ENCODE assay signal across 18 cellular contexts in the genomic region with DNA sequence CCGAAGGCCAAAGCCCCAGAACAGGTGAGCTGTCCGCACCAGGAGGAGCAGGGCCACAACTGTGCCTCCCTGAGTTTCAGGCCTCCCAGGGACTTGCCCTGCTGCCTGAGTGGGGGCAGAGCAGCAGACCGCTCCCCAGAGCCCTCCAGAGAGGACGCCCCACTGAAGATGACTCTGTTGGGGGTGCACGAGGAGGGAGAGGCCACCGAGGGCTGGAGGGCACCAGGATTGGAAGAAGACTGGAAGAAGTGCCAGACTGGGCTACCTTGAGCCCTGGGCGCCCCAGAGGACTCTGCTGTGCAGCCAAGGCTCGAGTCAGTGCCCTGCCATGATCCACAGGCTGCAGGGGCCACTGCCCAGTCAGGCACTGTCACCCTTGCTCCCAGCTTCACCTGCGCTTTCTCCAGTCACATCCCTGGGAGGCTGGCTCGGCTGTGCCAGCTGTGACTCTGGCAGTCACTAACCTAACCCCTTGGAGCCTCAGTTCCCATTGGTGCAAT. TPM values are rescaled to one million over a fixed set of nuclear protein-coding genes. Genes with fewer than 3 reads are reported as not detected.
DNase-seq lines count a peak whose midpoint lies in the region; ATAC-seq, FAIRE-seq and TF ChIP-seq lines count a peak whose summit lies in the region.
"Had no signal": no experiment of that assay in that cellular context is flagged by ENCODE, and none has a peak within 500 bp of the region (broad histone marks: within the 10 kb centered on the region; RNA-seq: fewer than 3 reads in every experiment).

No MANE protein-coding gene starts in this region.

- no peak for ATAC-seq in activated CD8-positive, alpha-beta T cell treated with anti-CD3 and anti-CD28 coated beads for 36 hours
- ATAC-seq in HepG2 (no peak), GM21360 (IDR thresholded peaks at IDR 0.05; ENCODE audit: unreplicated experiment) (no peak), HG02970 (IDR thresholded peaks at IDR 0.05; ENCODE audit: low FRiP score, unreplicated experiment) (no peak)

- TF ChIP-seq EP300 in HepG2 (IDR thresholded peaks at IDR 0.05; ENCODE audit: low read depth in 2 of 2, low read length in 2 of 2) (no peak), HepG2 (CRISPR knock-in tag; IDR thresholded peaks at IDR 0.05; ENCODE audit: borderline replicate concordance) (no peak)

- no peak overlapping the region for H3K4me2 ChIP-seq in HepG2 (ENCODE audit: low read depth, low read length)

- H2AFZ ChIP-seq in HepG2 (ENCODE audit: low read length), result no peak overlapping the region

- H3K4me3 ChIP-seq in HepG2 (replicated peaks in 1 of 3; ENCODE audit: insufficient read depth in 1 of 3, low read depth in 2 of 3, low read length in 3 of 3) (no peak overlapping the region), thymus (ENCODE audit: low read length) (no peak overlapping the region)
- H3K4me3 ChIP-seq: Peyer's patch, psoas muscle had no signal

- intact Hi-C loops in activated CD8-positive, alpha-beta T cell treated with anti-CD3 and anti-CD28 coated beads for 36 hours (cut with micrococcal nuclease), result no loop called here
- intact Hi-C loops in HepG2 (cut with micrococcal nuclease; ENCODE audit: unreplicated experiment), result no loop called here

- no peak overlapping the region for H3K4me3 Mint-ChIP-seq in activated T-cell treated with anti-CD3 and anti-CD28 coated beads, Interleukin-2, amount 50 U/mL, for 24 hours
- H3K4me3 Mint-ChIP-seq in activated CD8-positive, alpha-beta T cell treated with anti-CD3 and anti-CD28 coated beads for 36 hours, result no peak overlapping the region
- H3K4me3 Mint-ChIP-seq: activated T-cell treated with anti-CD3 and anti-CD28 coated beads, Interleukin-2, amount 50 U/mL, for 4 hours had no signal

- no peak overlapping the region for H3K27ac ChIP-seq in HepG2 (ENCODE audit: extremely low read length, insufficient read depth, low read length)
- peak overlapping the region; percentile 38 for H3K27ac ChIP-seq in thymus (ENCODE audit: low read depth)
- H3K27ac ChIP-seq: psoas muscle had no signal

- no peak for TF ChIP-seq CTCF in activated CD8-positive, alpha-beta T cell treated with anti-CD3 and anti-CD28 coated beads for 36 hours (IDR thresholded peaks at IDR 0.05)
- TF ChIP-seq CTCF in HepG2 (CRISPR knock-in tag; IDR thresholded peaks at IDR 0.05), result no peak

- WGBS in HepG2 (ENCODE audit: low lambda C conversion rate), result 98% methylated on average over 9 of the region's 10 CpGs
- 98% methylated on average over 10 of the region's 10 CpGs for WGBS in thymus

- no peaks in the 10 kb centered on the region for H3K9me3 Mint-ChIP-seq in activated T-cell treated with anti-CD3 and anti-CD28 coated beads, Interleukin-2, amount 50 U/mL, for 24 hours
- H3K9me3 Mint-ChIP-seq in activated CD8-positive, alpha-beta T cell treated with anti-CD3 and anti-CD28 coated beads for 36 hours, result no peaks in the 10 kb centered on the region
- H3K9me3 Mint-ChIP-seq: activated T-cell treated with anti-CD3 and anti-CD28 coated beads, Interleukin-2, amount 50 U/mL, for 4 hours had no signal

- H3K36me3 Mint-ChIP-seq in activated T-cell treated with anti-CD3 and anti-CD28 coated beads, Interleukin-2, amount 50 U/mL, for 24 hours (ENCODE audit: low read depth), result peaks cover 94% of the 10 kb centered on the region
- peaks cover 51% of the 10 kb centered on the region for H3K36me3 Mint-ChIP-seq in activated CD8-positive, alpha-beta T cell treated with anti-CD3 and anti-CD28 coated beads for 36 hours (ENCODE audit: low read depth)

- POLR2A ChIA-PET in activated CD8-positive, alpha-beta T cell treated with anti-CD3 and anti-CD28 coated beads for 36 hours (lab: Charles Lee), result interaction anchor here (1.0 to 2.9 kb wide), 3 partner anchors 8 to 23 kb away, joined by 3 to 15 read pairs (median 5); partner anchors contain the start of gene CST7
- POLR2A ChIA-PET in HepG2 (lab: Yijun Ruan, JAX), result no interaction called here

- H3K4me1 ChIP-seq in HepG2 (ENCODE audit: insufficient read depth, low read length) (no peaks in the 10 kb centered on the region), thymus (ENCODE audit: control insufficient read depth, insufficient read depth, low read length) (no peaks in the 10 kb centered on the region)
- H3K4me1 ChIP-seq: Peyer's patch, psoas muscle had no signal

- H3K27me3 ChIP-seq in HepG2 (ENCODE audit: control insufficient read depth in 1 of 2, insufficient read depth in 2 of 2, low read length in 2 of 2), result no peaks in the 10 kb centered on the region
- no peaks in the 10 kb centered on the region for H3K27me3 ChIP-seq in thymus (ENCODE audit: control insufficient read depth, insufficient read depth)
- H3K27me3 ChIP-seq: Peyer's patch had no signal

- H3K4me1 Mint-ChIP-seq in activated T-cell treated with anti-CD3 and anti-CD28 coated beads, Interleukin-2, amount 50 U/mL, for 24 hours (ENCODE audit: low read depth), result peaks cover 44% of the 10 kb centered on the region
- H3K4me1 Mint-ChIP-seq in activated CD8-positive, alpha-beta T cell treated with anti-CD3 and anti-CD28 coated beads for 36 hours (ENCODE audit: low read depth), result peaks cover 40% of the 10 kb centered on the region

- no peak for DNase-seq in activated T-cell treated with anti-CD3 and anti-CD28 coated beads, Interleukin-2, amount 50 U/mL, for 24 hours
- DNase-seq in activated T-cell treated with anti-CD3 and anti-CD28 coated beads, Interleukin-2, amount 50 U/mL, for 1 hour, result no peak
- no peak for DNase-seq in activated CD8-positive, alpha-beta T cell treated with anti-CD3 and anti-CD28 coated beads for 36 hours
- DNase-seq in HepG2 (ENCODE audit: low spot score) (no peak), NCI-H2081 (lab: John Stamatoyannopoulos, UW) (no peak)
- DNase-seq: activated T-cell treated with anti-CD3 and anti-CD28 coated beads, Interleukin-2, amount 50 U/mL, for 4 hours; effector CD4-positive, alpha-beta T cell; NCI-H2081 treated with DMSO at 0.1 percent for 48 hours; NCI-H82; psoas muscle; stimulated activated CD4-positive, alpha-beta T cell treated with anti-CD3 and anti-CD28 coated beads, Interleukin-15, amount 100 ng/mL, for 24 hours had no signal

- no peak for TF ChIP-seq RAD21 in HepG2 (CRISPR knock-in tag; IDR thresholded peaks at IDR 0.05)

- H3K79me2 ChIP-seq in HepG2 (ENCODE audit: insufficient read depth, low read length), result no peaks in the 10 kb centered on the region

- no peaks in the 10 kb centered on the region for H4K20me1 ChIP-seq in HepG2 (ENCODE audit: insufficient read depth, low read length)

- H3K9me3 ChIP-seq in HepG2 (ENCODE audit: low read length) (no peaks in the 10 kb centered on the region), thymus (ENCODE audit: control insufficient read depth) (no peaks in the 10 kb centered on the region)
- H3K9me3 ChIP-seq: Peyer's patch, psoas muscle had no signal

- no peaks in the 10 kb centered on the region for H3K27me3 Mint-ChIP-seq in activated T-cell treated with anti-CD3 and anti-CD28 coated beads, Interleukin-2, amount 50 U/mL, for 24 hours
- no peaks in the 10 kb centered on the region for H3K27me3 Mint-ChIP-seq in activated CD8-positive, alpha-beta T cell treated with anti-CD3 and anti-CD28 coated beads for 36 hours

- CTCF ChIA-PET in activated CD8-positive, alpha-beta T cell treated with anti-CD3 and anti-CD28 coated beads for 36 hours (lab: Charles Lee), result no interaction called here
- CTCF ChIA-PET in HepG2 (lab: Yijun Ruan, JAX; ENCODE audit: low intra/inter-chr PET ratio, low total read pairs), result no interaction called here

- peak overlapping the region; percentile 76 for H3K27ac Mint-ChIP-seq in activated T-cell treated with anti-CD3 and anti-CD28 coated beads, Interleukin-2, amount 50 U/mL, for 24 hours
- H3K27ac Mint-ChIP-seq in activated CD8-positive, alpha-beta T cell treated with anti-CD3 and anti-CD28 coated beads for 36 hours, result peak overlapping the region; percentile 79

- no TSS peak for BruUV-seq in HepG2 (replicated peaks; lab: Mats Ljungman, UMichigan)

- no peak overlapping the region for H3K9ac ChIP-seq in HepG2 (ENCODE audit: insufficient read depth, low read depth, low read length)

- peaks cover 32 to 55% of the 10 kb centered on the region in 2 experiments for H3K36me3 ChIP-seq in HepG2 (replicated peaks in 1 of 2; ENCODE audit: control insufficient read depth in 1 of 2, insufficient read depth in 2 of 2, low read length in 2 of 2)
- H3K36me3 ChIP-seq in thymus (ENCODE audit: control insufficient read depth, insufficient read depth), result peaks cover 76% of the 10 kb centered on the region

- no peak for FAIRE-seq in HepG2 (lab: Jason Lieb, UNC)
- FAIRE-seq: HTR-8/SVneo had no signal

- in situ Hi-C loops in HepG2 (cut with HindIII; ENCODE audit: extremely low pct_ligation_motif_present, low pct_unique_long_range_greater_than_20kb), result no loop called here

- no peak for TF ChIP-seq POLR2A in HepG2 (IDR thresholded peaks at IDR 0.05; ENCODE audit: insufficient read depth in 1 of 2, low read depth in 2 of 2, low read length in 2 of 2)

RNA-seq across cellular contexts. Expression of gene CST7, which starts 11.3 kb away (rescaled TPM):
- 10 to 100 TPM; 48.5 to 49.3 TPM for total RNA-seq in activated CD8-positive, alpha-beta T cell treated with anti-CD3 and anti-CD28 coated beads for 36 hours
- total RNA-seq in HepG2 (2016; rRNA removed; fragmentation: Illumina TruSeq; extraction: Trizol), result not detected in 2 replicates
- total RNA-seq in HepG2 (2016; cell fraction: cytosol; rRNA removed; fragmentation: Illumina TruSeq; extraction: Trizol; ENCODE audit: low read depth), result not detected in 2 replicates
- total RNA-seq in HepG2 (2016; cell fraction: insoluble cytoplasmic fraction; rRNA removed; fragmentation: Illumina TruSeq; extraction: Trizol), result not detected in 2 replicates
- total RNA-seq in HepG2 (2016; cell fraction: membrane; rRNA removed; fragmentation: Illumina TruSeq; extraction: Trizol), result not detected in 2 replicates
- total RNA-seq in HepG2 (2016; cell fraction: nucleus; rRNA removed; fragmentation: Illumina TruSeq; extraction: Trizol), result not detected in 2 replicates
- polyA plus RNA-seq in HepG2 (2011; rRNA removed) (not detected in 2 replicates), thymus (41.9 TPM)
- polyA plus RNA-seq in HepG2 (2011; cell fraction: cytosol; rRNA removed), result not detected in 2 replicates
- polyA plus RNA-seq in HepG2 (2011; cell fraction: nucleus; rRNA removed), result not detected in 2 replicates
- polyA plus RNA-seq in HepG2 (2012), result not detected in 2 replicates
- not detected in 2 replicates for polyA plus RNA-seq in HepG2 (2016; cell fraction: cytosol; fragmentation: Illumina TruSeq; extraction: Trizol; ENCODE audit: low read depth)
- polyA plus RNA-seq in HepG2 (2016; cell fraction: insoluble cytoplasmic fraction; fragmentation: Illumina TruSeq; extraction: Trizol; ENCODE audit: low read depth), result not detected in 2 replicates
- polyA plus RNA-seq in HepG2 (2016; cell fraction: membrane; fragmentation: Illumina TruSeq; extraction: Trizol; ENCODE audit: low read depth), result not detected in 2 replicates
- not detected in 2 replicates for polyA plus RNA-seq in HepG2 (2016; cell fraction: nucleus; fragmentation: Illumina TruSeq; extraction: Trizol; ENCODE audit: insufficient read depth, low read depth)
- not detected in 2 replicates for polyA minus RNA-seq in HepG2 (2011; rRNA and poly(A)+ RNA removed; ENCODE audit: low replicate concordance)
- not detected in 2 replicates for polyA minus RNA-seq in HepG2 (2011; cell fraction: cytosol; rRNA and poly(A)+ RNA removed)
- not detected in 2 replicates for polyA minus RNA-seq in HepG2 (2011; cell fraction: nucleus; rRNA and poly(A)+ RNA removed)
- total RNA-seq: MCF 10A had no signal
- polyA plus RNA-seq: AG04450 had no signal

RNA-seq across cellular contexts. Expression of gene APMAP, which starts 32.2 kb away (rescaled TPM):
- total RNA-seq in activated CD8-positive, alpha-beta T cell treated with anti-CD3 and anti-CD28 coated beads for 36 hours, result 10 to 100 TPM; 36.7 to 40.0 TPM
- total RNA-seq in HepG2 (2016; rRNA removed; fragmentation: Illumina TruSeq; extraction: Trizol), result 96.9 and 214 TPM in 2 replicates
- 20.1 and 22.7 TPM in 2 replicates for total RNA-seq in HepG2 (2016; cell fraction: cytosol; rRNA removed; fragmentation: Illumina TruSeq; extraction: Trizol; ENCODE audit: low read depth)
- total RNA-seq in HepG2 (2016; cell fraction: insoluble cytoplasmic fraction; rRNA removed; fragmentation: Illumina TruSeq; extraction: Trizol), result 98.2 and 226 TPM in 2 replicates
- 41.7 and 44.7 TPM in 2 replicates for total RNA-seq in HepG2 (2016; cell fraction: membrane; rRNA removed; fragmentation: Illumina TruSeq; extraction: Trizol)
- 175 and 197 TPM in 2 replicates for total RNA-seq in HepG2 (2016; cell fraction: nucleus; rRNA removed; fragmentation: Illumina TruSeq; extraction: Trizol)
- polyA plus RNA-seq in HepG2 (2011; rRNA removed), result 168 and 177 TPM in 2 replicates
- polyA plus RNA-seq in HepG2 (2011; cell fraction: cytosol; rRNA removed), result 161 and 178 TPM in 2 replicates
- 60.9 and 87.7 TPM in 2 replicates for polyA plus RNA-seq in HepG2 (2011; cell fraction: nucleus; rRNA removed)
- 152 and 183 TPM in 2 replicates for polyA plus RNA-seq in HepG2 (2012)
- polyA plus RNA-seq in HepG2 (2016; cell fraction: cytosol; fragmentation: Illumina TruSeq; extraction: Trizol; ENCODE audit: low read depth), result 19.3 and 19.6 TPM in 2 replicates
- 91.9 and 93.0 TPM in 2 replicates for polyA plus RNA-seq in HepG2 (2016; cell fraction: insoluble cytoplasmic fraction; fragmentation: Illumina TruSeq; extraction: Trizol; ENCODE audit: low read depth)
- 31.8 and 32.4 TPM in 2 replicates for polyA plus RNA-seq in HepG2 (2016; cell fraction: membrane; fragmentation: Illumina TruSeq; extraction: Trizol; ENCODE audit: low read depth)
- polyA plus RNA-seq in HepG2 (2016; cell fraction: nucleus; fragmentation: Illumina TruSeq; extraction: Trizol; ENCODE audit: insufficient read depth, low read depth), result 261 and 268 TPM in 2 replicates
- 27.2 and 96.2 TPM in 2 replicates for polyA minus RNA-seq in HepG2 (2011; rRNA and poly(A)+ RNA removed; ENCODE audit: low replicate concordance)
- 41.4 and 51.0 TPM in 2 replicates for polyA minus RNA-seq in HepG2 (2011; cell fraction: cytosol; rRNA and poly(A)+ RNA removed)
- polyA minus RNA-seq in HepG2 (2011; cell fraction: nucleus; rRNA and poly(A)+ RNA removed), result 33.6 and 47.4 TPM in 2 replicates
- 53.4 TPM for polyA plus RNA-seq in thymus

Comparison
In these comparisons a context has a peak if more than half of its experiments do, and no peak if none do; other contexts are left out.
1. RNA of gene CST7, which starts 11.3 kb away (total RNA-seq): 48.5 to 49.3 TPM in activated CD8-positive, alpha-beta T cell treated with anti-CD3 and anti-CD28 coated beads for 36 hours; not detected in HepG2; every median in the first group is over 10 times any median in the second.